Comparison of ENCODE assay signal across 9 cellular contexts in the genomic region with DNA sequence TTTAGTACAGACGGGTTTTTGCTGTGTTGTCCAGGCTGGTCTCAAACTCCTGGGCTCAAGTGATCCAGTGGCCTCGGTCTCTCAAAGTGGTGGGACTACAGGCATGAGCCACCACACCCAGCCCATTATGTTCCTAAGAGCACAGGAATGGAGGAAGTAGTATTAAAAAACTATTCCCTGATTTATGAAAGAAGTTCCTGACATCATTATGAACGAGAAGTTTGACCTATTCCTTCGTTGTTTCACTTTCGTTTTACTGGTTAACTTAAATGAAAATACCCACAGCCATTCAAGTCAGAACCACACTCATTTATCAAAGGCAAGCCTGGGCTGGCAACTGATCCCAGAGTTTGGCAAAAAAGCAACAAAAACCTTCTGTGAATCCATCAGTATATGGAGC. TPM values are rescaled to one million over a fixed set of nuclear protein-coding genes. Genes with fewer than 3 reads are reported as not detected.
DNase-seq lines count a peak whose midpoint lies in the region; TF ChIP-seq lines count a peak whose summit lies in the region.
"Had no signal": no experiment of that assay in that cellular context is flagged by ENCODE, and none has a peak within 500 bp of the region (broad histone marks: within the 10 kb centered on the region; RNA-seq: fewer than 3 reads in every experiment).

No MANE protein-coding gene starts in this region.

- no peaks in the 10 kb centered on the region for H3K36me3 ChIP-seq in spleen

- 4 to 9% (median 5%) methylated on average over 5 of the region's 5 CpGs for WGBS in spleen, 5 donors

- intact Hi-C loops in spleen (cut with DNase I; ENCODE audit: low total_unique reads) = no loop called here

- TF ChIP-seq CTCF in epithelial cell of esophagus (IDR thresholded peaks at IDR 0.05; ENCODE audit: insufficient read depth, low read depth, low read length, missing control alignments) (no peak), spleen (IDR thresholded peaks at IDR 0.05 in 8 of 11, conservative IDR thresholded peaks at IDR 0.05 in 3 of 11) (no peak)

- peak overlapping the region; percentile 9 for H3K4me3 ChIP-seq in epithelial cell of esophagus (ENCODE audit: low read length)
- H3K4me3 ChIP-seq in spleen = peak overlapping the region in 3 of 8 donors; percentile 5 to 53 (median 29)

- no peak for TF ChIP-seq POLR2A in spleen (IDR thresholded peaks at IDR 0.05)

- H3K27me3 ChIP-seq in spleen (replicated peaks in 1 of 7) = peaks cover 0 to 26% (median 0%) of the 10 kb centered on the region in 7 donors

- peak overlapping the region in 7 of 8 donors; percentile 15 to 71 (median 40) for H3K27ac ChIP-seq in spleen

- peaks cover 0 to 40% (median 14%) of the 10 kb centered on the region in 6 donors for H3K4me1 ChIP-seq in spleen

- H3K9me3 ChIP-seq in spleen = no peaks in the 10 kb centered on the region

- DNase-seq in DMS53 (lab: John Stamatoyannopoulos, UW) (peak; percentile 47), DMS53 treated with DMSO at 0.1 percent for 48 hours (lab: John Stamatoyannopoulos, UW; ENCODE audit: unreplicated experiment) (no peak), RPMI7951 (ENCODE audit: low read depth) (peak; percentile 61), epithelial cell of esophagus (ENCODE audit: low read depth) (peak; percentile 71), spleen (no peak), HuH-7 (ENCODE audit: low spot score) (no peak), hypothalamus (lab: John Stamatoyannopoulos, UW) (no peak), NCI-H774 (lab: John Stamatoyannopoulos, UW) (no peak)
- DNase-seq: 8988T had no signal

RNA-seq across cellular contexts. Expression of gene CBX4, which starts 13.5 kb away (rescaled TPM):
- 10.8 and 11.8 TPM in 2 replicates for total RNA-seq in RPMI7951 (2014; rRNA removed; shearing (Covaris generic))
- 10 to 100 TPM; 23.4 to 48.0 (median 27.9) TPM for total RNA-seq in spleen
- 10 to 100 TPM; 12.3 to 19.0 (median 13.2) TPM for polyA plus RNA-seq in spleen

RNA-seq across cellular contexts. Expression of gene CBX8, which starts 55.9 kb away (rescaled TPM):
- 3.8 and 5.8 TPM in 2 replicates for total RNA-seq in RPMI7951 (2014; rRNA removed; shearing (Covaris generic))
- total RNA-seq in spleen = 1 to 10 TPM; 2.1 to 5.5 (median 3.2) TPM
- polyA plus RNA-seq in spleen = 1 to 10 TPM; 2.5 to 5.6 (median 4.5) TPM

Comparison
In these comparisons a context has a peak if more than half of its experiments do, and no peak if none do; other contexts are left out.
1. DNase-seq: peak in DMS53 (single experiment), RPMI7951 (single experiment) and epithelial cell of esophagus (single experiment); none in DMS53 treated with DMSO at 0.1 percent for 48 hours (single experiment), spleen (single experiment), HuH-7 (single experiment), hypothalamus (0 of 51) and NCI-H774 (single experiment).